ENCODE assay signal across 1 cellular context in genomic region chr20:63846938-63847373, GRCh38.
TF ChIP-seq lines count a peak whose summit lies in the region.

No MANE protein-coding gene starts in this region.

TF ChIP-seq in IMR-90, 13 proteins besides CTCF, POLR2A, EP300 and RAD21:
- no peak for TF ChIP-seq FOS (IDR thresholded peaks at IDR 0.05; ENCODE audit: low read depth, low read length)
- TF ChIP-seq ELK1 (IDR thresholded peaks at IDR 0.05; ENCODE audit: borderline replicate concordance, low read depth, low read length) = no peak
- TF ChIP-seq SMC3 (IDR thresholded peaks at IDR 0.05; ENCODE audit: low read depth, low read length) = no peak
- TF ChIP-seq RCOR1 (IDR thresholded peaks at IDR 0.05; ENCODE audit: insufficient replicate concordance, low read length) = no peak
- TF ChIP-seq MAZ (IDR thresholded peaks at IDR 0.05; ENCODE audit: borderline replicate concordance, low read depth, low read length) = no peak
- TF ChIP-seq MAFK (IDR thresholded peaks at IDR 0.05; ENCODE audit: low read depth, low read length) = no peak
- TF ChIP-seq BHLHE40 (IDR thresholded peaks at IDR 0.05; ENCODE audit: low read depth, low read length) = no peak
- TF ChIP-seq MXI1 (IDR thresholded peaks at IDR 0.05; ENCODE audit: borderline replicate concordance, low read depth, low read length) = no peak
- TF ChIP-seq NFE2L2 (IDR thresholded peaks at IDR 0.05; ENCODE audit: low read depth, low read length) = no peak
- TF ChIP-seq CHD1 (IDR thresholded peaks at IDR 0.05; ENCODE audit: low read depth, low read length) = no peak
